27 cellular contexts compared by ENCODE assay signal in the genomic region with DNA sequence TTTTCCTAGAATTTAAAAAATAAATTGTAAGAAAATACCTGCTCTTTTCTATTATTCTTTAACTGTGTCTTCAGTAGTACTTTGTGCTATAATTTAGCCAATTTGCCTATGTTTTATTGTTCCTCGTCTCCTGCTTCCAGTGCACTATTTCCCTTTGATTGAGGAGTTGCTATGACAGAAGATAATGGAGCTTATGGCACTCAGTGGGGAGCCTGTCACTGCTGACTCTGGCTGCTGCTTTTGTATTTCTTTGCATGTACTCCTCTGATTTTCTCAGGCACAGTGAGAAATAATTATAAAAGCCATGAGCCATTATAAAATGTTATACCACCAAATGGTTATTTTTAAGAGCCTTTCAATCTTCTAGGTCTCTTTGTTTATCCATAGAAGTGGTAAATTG.
DNase-seq lines count a peak whose midpoint lies in the region; ATAC-seq and TF ChIP-seq lines count a peak whose summit lies in the region.
"Had no signal": no experiment of that assay in that cellular context is flagged by ENCODE, and none has a peak within 500 bp of the region (broad histone marks: within the 10 kb centered on the region; RNA-seq: fewer than 3 reads in every experiment).

No MANE protein-coding gene starts in this region.

- H3K36me3 Mint-ChIP-seq in activated CD8-positive, alpha-beta T cell treated with anti-CD3 and anti-CD28 coated beads for 36 hours (ENCODE audit: low read depth), result no peaks in the 10 kb centered on the region
- H3K36me3 Mint-ChIP-seq: CD8-positive, alpha-beta T cell; stimulated activated effector memory CD8-positive, alpha-beta T cell treated with anti-CD3 and anti-CD28 coated beads, Interleukin-12 subunit alpha, Interleukin-12 subunit beta, amount 100 ng/mL, for 72 hours had no signal

- no peak overlapping the region for H3K4me2 ChIP-seq in PC-3 (ENCODE audit: low read length)
- H3K4me2 ChIP-seq: smooth muscle cell had no signal

- H3K27me3 ChIP-seq in PC-3 (ENCODE audit: low read length), result no peaks in the 10 kb centered on the region
- H3K27me3 ChIP-seq: heart left ventricle, upper lobe of right lung had no signal

- no peaks in the 10 kb centered on the region for H3K27me3 Mint-ChIP-seq in activated CD8-positive, alpha-beta T cell treated with anti-CD3 and anti-CD28 coated beads for 36 hours
- H3K27me3 Mint-ChIP-seq: activated naive CD8-positive, alpha-beta T cell treated with anti-CD3 and anti-CD28 coated beads, Interleukin-2, amount 50 U/mL, for 24 hours had no signal

- H3K9ac ChIP-seq in PC-3 (ENCODE audit: low read length), result no peak overlapping the region

- no peak overlapping the region for H3K4me3 ChIP-seq in PC-3 (ENCODE audit: low read length)
- H3K4me3 ChIP-seq: heart left ventricle, smooth muscle cell, upper lobe of right lung had no signal

- no peak overlapping the region for H3K4me3 Mint-ChIP-seq in activated CD8-positive, alpha-beta T cell treated with anti-CD3 and anti-CD28 coated beads for 36 hours
- H3K4me3 Mint-ChIP-seq: activated naive CD8-positive, alpha-beta T cell treated with anti-CD3 and anti-CD28 coated beads, Interleukin-2, amount 50 U/mL, for 24 hours; CD8-positive, alpha-beta T cell; stimulated activated effector memory CD8-positive, alpha-beta T cell treated with anti-CD3 and anti-CD28 coated beads, Interleukin-12 subunit alpha, Interleukin-12 subunit beta, amount 100 ng/mL, for 72 hours; T-helper 1 cell treated with Interleukin-12 subunit alpha and Interleukin-12 subunit beta and Interleukin-4 antibody, amounts not matched to agents 30 μg/mL and 1 μg/mL, for 36 hours had no signal

- H3F3A ChIP-seq in PC-3 (ENCODE audit: low read length, unreplicated experiment), result no peaks in the 10 kb centered on the region

- H3K27ac Mint-ChIP-seq in activated CD8-positive, alpha-beta T cell treated with anti-CD3 and anti-CD28 coated beads for 36 hours, result no peak overlapping the region
- H3K27ac Mint-ChIP-seq: activated naive CD8-positive, alpha-beta T cell treated with anti-CD3 and anti-CD28 coated beads, Interleukin-2, amount 50 U/mL, for 24 hours; CD8-positive, alpha-beta T cell; stimulated activated effector memory CD8-positive, alpha-beta T cell treated with anti-CD3 and anti-CD28 coated beads, Interleukin-12 subunit alpha, Interleukin-12 subunit beta, amount 100 ng/mL, for 72 hours; T-helper 1 cell treated with Interleukin-12 subunit alpha and Interleukin-12 subunit beta and Interleukin-4 antibody, amounts not matched to agents 30 μg/mL and 1 μg/mL, for 36 hours had no signal

- H3K27ac ChIP-seq in PC-3 (ENCODE audit: low read length), result no peak overlapping the region
- H3K27ac ChIP-seq: heart left ventricle, upper lobe of right lung had no signal

- H3K9me3 Mint-ChIP-seq in activated CD8-positive, alpha-beta T cell treated with anti-CD3 and anti-CD28 coated beads for 36 hours, result no peaks in the 10 kb centered on the region
- H3K9me3 Mint-ChIP-seq: activated naive CD8-positive, alpha-beta T cell treated with anti-CD3 and anti-CD28 coated beads, Interleukin-2, amount 50 U/mL, for 24 hours; CD8-positive, alpha-beta T cell; stimulated activated effector memory CD8-positive, alpha-beta T cell treated with anti-CD3 and anti-CD28 coated beads, Interleukin-12 subunit alpha, Interleukin-12 subunit beta, amount 100 ng/mL, for 72 hours; T-helper 1 cell treated with Interleukin-12 subunit alpha and Interleukin-12 subunit beta and Interleukin-4 antibody, amounts not matched to agents 30 μg/mL and 1 μg/mL, for 36 hours had no signal

- H2AFZ ChIP-seq in PC-3 (ENCODE audit: low read length), result no peak overlapping the region

- TF ChIP-seq CTCF in activated CD8-positive, alpha-beta T cell treated with anti-CD3 and anti-CD28 coated beads for 36 hours (IDR thresholded peaks at IDR 0.05), result no peak
- TF ChIP-seq CTCF in PC-3 (conservative IDR thresholded peaks at IDR 0.05; ENCODE audit: low read depth, low read length), result no peak

- no peaks in the 10 kb centered on the region for H3K79me2 ChIP-seq in PC-3 (ENCODE audit: low read length)

- no peaks in the 10 kb centered on the region for H3K36me3 ChIP-seq in PC-3 (ENCODE audit: low read depth, low read length)
- H3K36me3 ChIP-seq: heart left ventricle, upper lobe of right lung had no signal

- CTCF ChIA-PET in activated CD8-positive, alpha-beta T cell treated with anti-CD3 and anti-CD28 coated beads for 36 hours (lab: Charles Lee), result no interaction called here
- CTCF ChIA-PET in PC-3 (lab: Charles Lee), result no interaction called here

- DNase-seq in COR-L47 (lab: John Stamatoyannopoulos, UW) (peak; percentile 53), NCI-H146 treated with DMSO at 0.1 percent for 48 hours (lab: John Stamatoyannopoulos, UW; ENCODE audit: unreplicated experiment) (peak; percentile 87), NCI-H345 (lab: John Stamatoyannopoulos, UW) (peak; percentile 8), cerebellar cortex (ENCODE audit: low spot score) (peak; percentile 84), COLO829 (ENCODE audit: low spot score) (no peak), PC-3 (no peak)
- DNase-seq in stimulated activated CD4-positive, alpha-beta T cell treated with anti-CD3 and anti-CD28 coated beads, Interleukin-1b, Interleukin-23, amount 100 ng/mL, for 48 hours, result no peak
- DNase-seq in activated CD8-positive, alpha-beta T cell treated with anti-CD3 and anti-CD28 coated beads for 36 hours, result no peak
- DNase-seq: activated CD4-positive, CD25-positive, alpha-beta regulatory T cell treated with anti-CD3 and anti-CD28 coated beads, Interleukin-2, amount 50 U/mL, for 72 hours; activated effector memory CD4-positive, alpha-beta T cell treated with anti-CD3 and anti-CD28 coated beads, Interleukin-2, amount 50 U/mL, for 16 hours; activated naive CD8-positive, alpha-beta T cell treated with anti-CD3 and anti-CD28 coated beads, Interleukin-2, amount 50 U/mL, for 24 hours; AML-193; CD8-positive, alpha-beta T cell; effector CD4-positive, alpha-beta T cell; erythroblast; GF-D8; heart left ventricle; Karpas-422; left colon; MV-4-11; NCI-H226; RPMI8226; stimulated activated CD4-positive, alpha-beta T cell treated with anti-CD3 and anti-CD28 coated beads, Interleukin-2, amount 100 ng/mL, for 48 hours; upper lobe of right lung had no signal

- POLR2A ChIA-PET in activated CD8-positive, alpha-beta T cell treated with anti-CD3 and anti-CD28 coated beads for 36 hours (lab: Charles Lee), result no interaction called here
- POLR2A ChIA-PET in PC-3 (lab: Charles Lee; ENCODE audit: unreplicated experiment), result no interaction called here

- no TSS peak for BruUV-seq in PC-3 (replicated peaks; lab: Mats Ljungman, UMichigan)

- no peaks in the 10 kb centered on the region for H4K20me1 ChIP-seq in PC-3 (ENCODE audit: low read length)

- H3K9me2 ChIP-seq in PC-3 (replicated peaks; ENCODE audit: low read length), result no peaks in the 10 kb centered on the region

- H3K9me3 ChIP-seq in PC-3 (ENCODE audit: low read length), result no peaks in the 10 kb centered on the region
- H3K9me3 ChIP-seq: heart left ventricle, upper lobe of right lung had no signal

- no peak for ATAC-seq in activated CD8-positive, alpha-beta T cell treated with anti-CD3 and anti-CD28 coated beads for 36 hours
- ATAC-seq in PC-3, result no peak
- ATAC-seq: activated naive CD8-positive, alpha-beta T cell treated with anti-CD3 and anti-CD28 coated beads, Interleukin-2, amount 50 U/mL, for 24 hours; CD8-positive, alpha-beta T cell; heart left ventricle; left colon; stimulated activated effector memory CD8-positive, alpha-beta T cell treated with anti-CD3 and anti-CD28 coated beads, Interleukin-12 subunit alpha, Interleukin-12 subunit beta, amount 100 ng/mL, for 72 hours; upper lobe of right lung had no signal

- no peaks in the 10 kb centered on the region for H3K4me1 Mint-ChIP-seq in activated CD8-positive, alpha-beta T cell treated with anti-CD3 and anti-CD28 coated beads for 36 hours (ENCODE audit: low read depth)
- H3K4me1 Mint-ChIP-seq: activated naive CD8-positive, alpha-beta T cell treated with anti-CD3 and anti-CD28 coated beads, Interleukin-2, amount 50 U/mL, for 24 hours; stimulated activated effector memory CD8-positive, alpha-beta T cell treated with anti-CD3 and anti-CD28 coated beads, Interleukin-12 subunit alpha, Interleukin-12 subunit beta, amount 100 ng/mL, for 72 hours had no signal

- H3K4me1 ChIP-seq in PC-3 (ENCODE audit: insufficient read depth, low read length), result no peaks in the 10 kb centered on the region
- H3K4me1 ChIP-seq: heart left ventricle, upper lobe of right lung had no signal

- intact Hi-C loops in activated CD8-positive, alpha-beta T cell treated with anti-CD3 and anti-CD28 coated beads for 36 hours (cut with micrococcal nuclease), result no loop called here
- intact Hi-C loops in PC-3 (cut with micrococcal nuclease), result no loop called here

Comparison
In these comparisons a context has a peak if more than half of its experiments do, and no peak if none do; other contexts are left out.
1. DNase-seq: peak in COR-L47 (single experiment), NCI-H146 treated with DMSO at 0.1 percent for 48 hours (single experiment), NCI-H345 (single experiment) and cerebellar cortex (single experiment); none in stimulated activated CD4-positive, alpha-beta T cell treated with anti-CD3 and anti-CD28 coated beads, Interleukin-1b, Interleukin-23, amount 100 ng/mL, for 48 hours (single experiment), activated CD8-positive, alpha-beta T cell treated with anti-CD3 and anti-CD28 coated beads for 36 hours (single experiment), COLO829 (single experiment) and PC-3 (single experiment).